In the genomic region with DNA sequence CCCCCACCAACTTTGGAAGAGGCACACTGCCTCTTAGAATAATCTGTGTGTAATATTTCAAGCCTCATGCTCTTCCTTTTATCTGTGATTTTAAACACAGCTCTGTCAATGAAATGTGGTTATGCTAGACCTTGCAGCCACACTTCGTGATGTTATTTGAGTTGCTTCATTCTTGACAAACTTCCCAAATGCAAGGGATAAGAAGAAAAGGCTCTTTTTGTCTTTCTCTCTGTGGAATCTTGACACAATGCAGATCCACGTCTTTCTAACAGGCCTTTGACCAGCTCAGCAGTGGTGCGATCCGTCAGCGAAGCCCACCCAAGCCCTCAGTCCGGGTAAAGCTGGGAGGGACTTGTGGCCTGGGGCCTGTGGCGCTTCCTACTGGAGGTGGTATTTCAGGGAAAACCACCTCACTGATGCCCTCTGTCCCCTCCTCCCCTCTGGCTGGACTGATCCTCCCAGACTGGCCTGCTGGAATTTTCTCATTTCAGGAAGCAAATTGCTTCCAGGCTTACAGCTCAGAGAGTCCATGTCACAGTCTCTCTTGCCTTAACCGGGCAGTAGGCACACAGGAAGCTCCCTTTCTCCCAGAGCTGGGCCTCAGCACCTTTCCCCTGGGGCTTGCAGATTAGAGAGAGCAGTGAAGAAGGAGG, we compare ENCODE assay signal across 30 cellular contexts. TPM values are rescaled to one million over a fixed set of nuclear protein-coding genes. Genes with fewer than 3 reads are reported as not detected.
A peak's percentile ranks its signal among the peaks of the same experiment; 100 is the strongest.
DNase-seq lines count a peak whose midpoint lies in the region; ATAC-seq and TF ChIP-seq lines count a peak whose summit lies in the region.
"Had no signal": no experiment of that assay in that cellular context is flagged by ENCODE, and none has a peak within 500 bp of the region (broad histone marks: within the 10 kb centered on the region; RNA-seq: fewer than 3 reads in every experiment).

No MANE protein-coding gene starts in this region.

- no peaks in the 10 kb centered on the region for H3K79me1 ChIP-seq in neuronal stem cell (ENCODE audit: low read depth, low read length)

- intact Hi-C loops in heart right ventricle (cut with DNase I), result no loop called here

- no peak overlapping the region for H3K4ac ChIP-seq in neuronal stem cell (ENCODE audit: low read length)

- H4K8ac ChIP-seq in neuronal stem cell (ENCODE audit: low read depth, low read length), result no peak overlapping the region

- no peak overlapping the region for H3K4me2 ChIP-seq in neuronal stem cell (ENCODE audit: insufficient read depth, low read length, poor library complexity, severe bottlenecking)

- TF ChIP-seq CTCF in right atrium auricular region (IDR thresholded peaks at IDR 0.05) (no peak), heart right ventricle (IDR thresholded peaks at IDR 0.05) (no peak), WERI-Rb-1 (IDR thresholded peaks at IDR 0.05; ENCODE audit: low read depth, low read length) (no peak)

- H3K27ac ChIP-seq in right atrium auricular region (no peak overlapping the region), heart right ventricle (no peak overlapping the region), neuronal stem cell (replicated peaks; ENCODE audit: low read length) (no peak overlapping the region), WERI-Rb-1 (no peak overlapping the region)
- H3K27ac ChIP-seq: breast epithelium, right lobe of liver, testis had no signal

- no peak overlapping the region for H2BK12ac ChIP-seq in neuronal stem cell (ENCODE audit: low read length)

- H3K14ac ChIP-seq in neuronal stem cell (ENCODE audit: low read length), result no peak overlapping the region

- WGBS in heart right ventricle, 2 donors, result 65 to 66% methylated on average over 8 of the region's 8 CpGs
- WGBS in neuronal stem cell (ENCODE audit: extremely low coverage in 2 of 2, insufficient read length in 2 of 2, insufficient replicate concordance in 1 of 2), 2 donors, result no CpG with 5 or more reads among the region's 8 CpGs

- H3K4me1 ChIP-seq in right atrium auricular region (no peaks in the 10 kb centered on the region), heart right ventricle (no peaks in the 10 kb centered on the region), neuronal stem cell (ENCODE audit: control insufficient read depth in 2 of 2, insufficient read depth in 1 of 2, low read depth in 1 of 2, low read length in 2 of 2) (peaks cover 0 to 7% of the 10 kb centered on the region in 2 donors)
- H3K4me1 ChIP-seq: BE2C, breast epithelium, right lobe of liver, testis had no signal

- no peak overlapping the region for H3K18ac ChIP-seq in neuronal stem cell (ENCODE audit: low read length)

- no peak overlapping the region for H3K9ac ChIP-seq in neuronal stem cell (ENCODE audit: low read depth, low read length, poor library complexity)

- H2BK120ac ChIP-seq in neuronal stem cell (ENCODE audit: low read depth, low read length), result no peak overlapping the region

- no peak overlapping the region for H4K91ac ChIP-seq in neuronal stem cell (ENCODE audit: low read depth, low read length, poor library complexity)

- H3K9me3 ChIP-seq in right atrium auricular region, result no peaks in the 10 kb centered on the region
- no peaks in the 10 kb centered on the region for H3K9me3 ChIP-seq in heart right ventricle
- H3K9me3 ChIP-seq in neuronal stem cell (replicated peaks in 1 of 2; ENCODE audit: control insufficient read depth in 2 of 2, insufficient read depth in 1 of 2, low read depth in 1 of 2, low read length in 2 of 2), result no peaks in the 10 kb centered on the region
- no peaks in the 10 kb centered on the region for H3K9me3 ChIP-seq in WERI-Rb-1 (ENCODE audit: severe bottlenecking)
- H3K9me3 ChIP-seq: BE2C, breast epithelium, right lobe of liver, testis had no signal

- no peak overlapping the region for H2BK5ac ChIP-seq in neuronal stem cell (ENCODE audit: low read length)

- H2AK5ac ChIP-seq in neuronal stem cell (ENCODE audit: low read depth, low read length), result no peak overlapping the region

- H3K23ac ChIP-seq in neuronal stem cell (ENCODE audit: low read depth, low read length, poor library complexity), result no peak overlapping the region

- ATAC-seq in heart right ventricle (no peak), GM18873 (IDR thresholded peaks at IDR 0.05; ENCODE audit: low FRiP score, unreplicated experiment) (no peak)
- ATAC-seq: activated CD8-positive, alpha-beta memory T cell treated with anti-CD3 and anti-CD28 coated beads, Interleukin-2, amount 10 ng/mL, durations not matched to agents 7 days and 5 days; activated T-cell treated with anti-CD3 and anti-CD28 coated beads, Interleukin-2, amount 50 U/mL, for 72 hours; Panc1; right lobe of liver; stimulated activated naive CD8-positive, alpha-beta T cell treated with anti-CD3 and anti-CD28 coated beads, Interleukin-15, Interleukin-2, amounts not matched to agents 100 U/mL and 50 U/mL, for 24 hours; WTC11 had no signal

- H3K27me3 ChIP-seq in right atrium auricular region (no peaks in the 10 kb centered on the region), heart right ventricle (no peaks in the 10 kb centered on the region), neuronal stem cell (ENCODE audit: control insufficient read depth in 3 of 3, insufficient read depth in 3 of 3, low read depth in 1 of 3, low read length in 3 of 3) (no peaks in the 10 kb centered on the region), WERI-Rb-1 (ENCODE audit: insufficient read depth, low read depth, severe bottlenecking) (no peaks in the 10 kb centered on the region)
- H3K27me3 ChIP-seq: BE2C, breast epithelium, right lobe of liver, testis had no signal

- DNase-seq in right atrium auricular region (ENCODE audit: low spot score) (peak; percentile 40), heart right ventricle (no peak), fibroblast of gingiva (ENCODE audit: low read depth) (peak; percentile 11), neuronal stem cell (ENCODE audit: low spot score) (no peak), NCI-H82 treated with DMSO at 0.1 percent for 48 hours (lab: John Stamatoyannopoulos, UW; ENCODE audit: unreplicated experiment) (no peak), NCI-H345 (lab: John Stamatoyannopoulos, UW) (no peak), WERI-Rb-1 (no peak)
- DNase-seq: activated CD8-positive, alpha-beta memory T cell treated with anti-CD3 and anti-CD28 coated beads, Interleukin-2, amount 10 ng/mL, durations not matched to agents 7 days and 5 days; activated naive CD4-positive, alpha-beta T cell treated with Interleukin-2 at 50 U/mL for 16 hours; activated T-cell treated with anti-CD3 and anti-CD28 coated beads, Interleukin-2, amount 50 U/mL, for 72 hours; amniotic stem cell; BE2C; NCI-H1105; NCI-H187 treated with DMSO at 0.1 percent for 48 hours; NCI-H526 treated with DMSO at 0.1 percent for 48 hours; nephron progenitor cell; posterior cingulate gyrus; right lobe of liver; SHP77 treated with DMSO at 0.1 percent for 48 hours; stimulated activated naive CD8-positive, alpha-beta T cell treated with anti-CD3 and anti-CD28 coated beads, Interleukin-15, Interleukin-2, amounts not matched to agents 100 U/mL and 50 U/mL, for 24 hours; T1000; testis had no signal

- H2BK15ac ChIP-seq in neuronal stem cell (ENCODE audit: low read length), result no peak overlapping the region

- H3K4me3 ChIP-seq in right atrium auricular region (no peak overlapping the region), heart right ventricle (no peak overlapping the region), neuronal stem cell (ENCODE audit: low read length in 2 of 2) (no peak overlapping the region), WERI-Rb-1 (ENCODE audit: low read depth, low read length) (no peak overlapping the region)
- H3K4me3 ChIP-seq: breast epithelium, right lobe of liver, testis had no signal

- peak overlapping the region; percentile 63 for H2AFZ ChIP-seq in neuronal stem cell (ENCODE audit: low read length)

- no peaks in the 10 kb centered on the region for H3K36me3 ChIP-seq in right atrium auricular region
- H3K36me3 ChIP-seq in heart right ventricle, result no peaks in the 10 kb centered on the region
- H3K36me3 ChIP-seq in neuronal stem cell (replicated peaks in 1 of 2; ENCODE audit: control insufficient read depth in 2 of 2, insufficient read depth in 2 of 2, low read length in 2 of 2), result no peaks in the 10 kb centered on the region
- H3K36me3 ChIP-seq in WERI-Rb-1, result no peaks in the 10 kb centered on the region
- H3K36me3 ChIP-seq: BE2C, breast epithelium, right lobe of liver had no signal

RNA-seq across cellular contexts. Expression of gene CCKAR, which starts 19.5 kb away (rescaled TPM):
- total RNA-seq in right atrium auricular region (not detected), heart right ventricle (not detected)
- polyA plus RNA-seq in heart right ventricle, result not detected
- not detected for polyA plus RNA-seq in neuronal stem cell (2013, experiment 1 of 2)
- polyA plus RNA-seq in neuronal stem cell (2013, experiment 2 of 2), result not detected
- total RNA-seq: A172; activated CD8-positive, alpha-beta memory T cell treated with anti-CD3 and anti-CD28 coated beads, Interleukin-2, amount 10 ng/mL, durations not matched to agents 7 days and 5 days; activated T-cell treated with anti-CD3 and anti-CD28 coated beads, Interleukin-2, amount 50 U/mL, for 72 hours; breast epithelium; endothelial cell of umbilical vein; lower leg skin; mononuclear cell; right lobe of liver; WTC11 had no signal
- polyA plus RNA-seq: endothelial cell of umbilical vein had no signal

Comparison
In these comparisons a context has a peak if more than half of its experiments do, and no peak if none do; other contexts are left out.
1. DNase-seq: peak in right atrium auricular region (single experiment) and fibroblast of gingiva (single experiment); none in heart right ventricle (0 of 2), neuronal stem cell (single experiment), NCI-H82 treated with DMSO at 0.1 percent for 48 hours (single experiment), NCI-H345 (single experiment) and WERI-Rb-1 (single experiment).